Comparison of ENCODE assay signal across 19 cellular contexts in the genomic region with DNA sequence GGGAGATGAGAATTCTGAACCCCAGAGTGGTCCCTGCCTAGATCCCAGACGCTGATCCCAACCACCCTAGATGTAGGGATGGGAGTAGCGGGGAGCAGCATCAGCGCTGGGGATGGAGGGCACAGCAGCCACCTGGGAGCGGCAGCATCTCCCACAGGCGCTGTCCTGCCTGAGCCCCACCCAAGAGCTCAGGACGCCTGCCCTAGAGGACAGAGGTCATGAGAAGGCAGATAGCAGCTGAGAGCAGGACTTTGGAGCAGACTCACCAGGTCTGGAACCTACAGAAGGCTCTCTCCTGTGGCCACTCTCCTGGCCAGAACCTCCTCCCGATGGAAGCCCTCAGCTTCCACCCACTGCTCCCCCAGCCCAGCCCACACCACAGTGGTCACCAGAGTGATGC. TPM values are rescaled to one million over a fixed set of nuclear protein-coding genes. Genes with fewer than 3 reads are reported as not detected.
DNase-seq lines count a peak whose midpoint lies in the region; ATAC-seq and TF ChIP-seq lines count a peak whose summit lies in the region.
"Had no signal": no experiment of that assay in that cellular context is flagged by ENCODE, and none has a peak within 500 bp of the region (broad histone marks: within the 10 kb centered on the region; RNA-seq: fewer than 3 reads in every experiment).

No MANE protein-coding gene starts in this region.

- H3K4me1 ChIP-seq in Caco-2 = peaks cover 59% of the 10 kb centered on the region
- peaks cover 17 to 80% of the 10 kb centered on the region in 2 donors for H3K4me1 ChIP-seq in left lung
- peaks cover 0 to 100% (median 97%) of the 10 kb centered on the region in 4 donors for H3K4me1 ChIP-seq in sigmoid colon

- H3K9me3 Mint-ChIP-seq in Caco-2 (ENCODE audit: unreplicated experiment) = no peaks in the 10 kb centered on the region
- H3K9me3 Mint-ChIP-seq: activated T-cell treated with anti-CD3 and anti-CD28 coated beads, Interleukin-2, amount 50 U/mL, for 72 hours; natural killer cell; stimulated activated naive B cell treated with anti-CD40 and anti-IgM and Interleukin-4, amounts not matched to agents 10 μg/mL and 1 μg/mL and 100 μg/mL, for 72 hours had no signal

- TF ChIP-seq EP300 in sigmoid colon (IDR thresholded peaks at IDR 0.05) = no peak

- H3K27ac ChIP-seq in left lung (peak overlapping the region; percentile 65 to 69), sigmoid colon (peak overlapping the region; percentile 72 to 97 (median 90))
- H3K27ac ChIP-seq: vagina, WERI-Rb-1 had no signal

- no peaks in the 10 kb centered on the region for H3K27me3 ChIP-seq in Caco-2 (replicated peaks; ENCODE audit: control insufficient read depth, insufficient read depth, low read length)
- peaks cover 0 to under 1% of the 10 kb centered on the region in 2 donors for H3K27me3 ChIP-seq in left lung
- H3K27me3 ChIP-seq in sigmoid colon = no peaks in the 10 kb centered on the region
- H3K27me3 ChIP-seq: vagina had no signal

- WGBS in sigmoid colon, 2 donors = 42 to 82% methylated on average over 7 of the region's 7 CpGs

- H3K4me1 Mint-ChIP-seq in Caco-2 (ENCODE audit: low read depth, unreplicated experiment) (peaks cover 65% of the 10 kb centered on the region), T-helper 17 cell (peaks cover 37% of the 10 kb centered on the region)

- H3K36me3 ChIP-seq in Caco-2 (ENCODE audit: control insufficient read depth, insufficient read depth, low read length) (no peaks in the 10 kb centered on the region), left lung (no peaks in the 10 kb centered on the region), sigmoid colon (no peaks in the 10 kb centered on the region)
- H3K36me3 ChIP-seq: vagina had no signal

- CTCF ChIA-PET in Caco-2 (lab: Charles Lee) = interaction anchor here (0.7 kb wide), 1 partner anchor 23 kb away, joined by 3 read pairs; no protein-coding TSS in a partner anchor

- H3K4me3 ChIP-seq in Caco-2 (ENCODE audit: low read depth, low read length) = no peak overlapping the region
- no peak overlapping the region for H3K4me3 ChIP-seq in left lung
- H3K4me3 ChIP-seq in sigmoid colon = no peak overlapping the region
- H3K4me3 ChIP-seq: vagina had no signal

- H3K36me3 Mint-ChIP-seq in Caco-2 (ENCODE audit: insufficient read depth, unreplicated experiment) (peaks cover 7% of the 10 kb centered on the region), T-helper 17 cell (ENCODE audit: low read depth) (no peaks in the 10 kb centered on the region)
- H3K36me3 Mint-ChIP-seq: activated naive CD8-positive, alpha-beta T cell; natural killer cell; stimulated activated naive B cell treated with anti-CD40 and anti-IgM and Interleukin-4, amounts not matched to agents 10 μg/mL and 1 μg/mL and 100 μg/mL, for 72 hours had no signal

- peak overlapping the region; percentile 85 for H3K27ac Mint-ChIP-seq in Caco-2 (ENCODE audit: unreplicated experiment)
- H3K27ac Mint-ChIP-seq in T-helper 17 cell = peak overlapping the region; percentile 89
- H3K27ac Mint-ChIP-seq: activated CD8-positive, alpha-beta T cell treated with anti-CD3 and anti-CD28 coated beads, Interleukin-2, amount 10 ng/mL, durations not matched to agents 7 days and 5 days; activated naive CD8-positive, alpha-beta T cell; activated T-cell treated with anti-CD3 and anti-CD28 coated beads, Interleukin-2, amount 50 U/mL, for 72 hours; stimulated activated naive B cell treated with anti-CD40 and anti-IgM and Interleukin-4, amounts not matched to agents 10 μg/mL and 1 μg/mL and 100 μg/mL, for 72 hours had no signal

- H3K9me3 ChIP-seq in Caco-2 (no peaks in the 10 kb centered on the region), T-helper 17 cell (ENCODE audit: control insufficient read depth, low read length, poor library complexity, severe bottlenecking) (no peaks in the 10 kb centered on the region), left lung (no peaks in the 10 kb centered on the region), sigmoid colon (no peaks in the 10 kb centered on the region)
- H3K9me3 ChIP-seq: vagina had no signal

- TF ChIP-seq POLR2A in sigmoid colon (IDR thresholded peaks at IDR 0.05) = no peak

- in situ Hi-C loops in GM13976 (cut with MboI; ENCODE audit: low sequenced_read_pairs, unreplicated experiment) = no loop called here

- H3K4me3 Mint-ChIP-seq in Caco-2 (ENCODE audit: unreplicated experiment) (no peak overlapping the region), T-helper 17 cell (no peak overlapping the region)
- H3K4me3 Mint-ChIP-seq: activated CD8-positive, alpha-beta T cell treated with anti-CD3 and anti-CD28 coated beads, Interleukin-2, amount 10 ng/mL, durations not matched to agents 7 days and 5 days; activated naive CD8-positive, alpha-beta T cell; activated T-cell treated with anti-CD3 and anti-CD28 coated beads, Interleukin-2, amount 50 U/mL, for 72 hours; natural killer cell; stimulated activated naive B cell treated with anti-CD40 and anti-IgM and Interleukin-4, amounts not matched to agents 10 μg/mL and 1 μg/mL and 100 μg/mL, for 72 hours had no signal

- POLR2A ChIA-PET in Caco-2 (lab: Charles Lee) = no interaction called here

- ATAC-seq in T-helper 17 cell (no peak), left lung (no peak), GM18870 (IDR thresholded peaks at IDR 0.05; ENCODE audit: unreplicated experiment) (no peak)
- ATAC-seq: activated CD8-positive, alpha-beta T cell treated with anti-CD3 and anti-CD28 coated beads, Interleukin-2, amount 10 ng/mL, durations not matched to agents 7 days and 5 days; activated T-cell treated with anti-CD3 and anti-CD28 coated beads, Interleukin-2, amount 50 U/mL, for 72 hours; natural killer cell; stimulated activated naive B cell treated with anti-CD40 and anti-IgM and Interleukin-4, amounts not matched to agents 10 μg/mL and 1 μg/mL and 100 μg/mL, for 72 hours had no signal

- peak in 1 of 2 experiments; percentile 30 for DNase-seq in Caco-2
- DNase-seq in T-helper 17 cell = no peak
- DNase-seq in left lung = no peak
- no peak for DNase-seq in sigmoid colon
- no peak for DNase-seq in DMS53 treated with DMSO at 0.1 percent for 48 hours (lab: John Stamatoyannopoulos, UW; ENCODE audit: unreplicated experiment)
- no peak for DNase-seq in NCI-H2107 treated with DMSO at 0.1 percent for 48 hours (lab: John Stamatoyannopoulos, UW; ENCODE audit: unreplicated experiment)
- DNase-seq in GM13976 (ENCODE audit: low spot score) = no peak
- DNase-seq: activated CD8-positive, alpha-beta T cell treated with anti-CD3 and anti-CD28 coated beads, Interleukin-2, amount 10 ng/mL, durations not matched to agents 7 days and 5 days; activated T-cell treated with anti-CD3 and anti-CD28 coated beads, Interleukin-2, amount 50 U/mL, for 72 hours; natural killer cell; NCI-H146; NCI-H446; stimulated activated naive B cell treated with anti-CD40 and anti-IgM and Interleukin-4, amounts not matched to agents 10 μg/mL and 1 μg/mL and 100 μg/mL, for 72 hours; WERI-Rb-1 had no signal

- BruUV-seq in Caco-2 (replicated peaks; lab: Mats Ljungman, UMichigan) = no TSS peak

- H3K27me3 Mint-ChIP-seq in Caco-2 (ENCODE audit: insufficient read depth, unreplicated experiment) (no peaks in the 10 kb centered on the region), T-helper 17 cell (no peaks in the 10 kb centered on the region)
- H3K27me3 Mint-ChIP-seq: activated naive CD8-positive, alpha-beta T cell; progenitor cell of endocrine pancreas had no signal

- TF ChIP-seq CTCF in Caco-2 (IDR thresholded peaks at IDR 0.05; ENCODE audit: insufficient read depth in 1 of 2, low read depth in 1 of 2, low read length in 1 of 2, severe bottlenecking in 1 of 2, unreplicated experiment in 1 of 2) = no peak
- TF ChIP-seq CTCF in left lung (IDR thresholded peaks at IDR 0.05) = no peak
- TF ChIP-seq CTCF in sigmoid colon (IDR thresholded peaks at IDR 0.05) = no peak
- TF ChIP-seq CTCF in GM13976 (IDR thresholded peaks at IDR 0.05; ENCODE audit: borderline replicate concordance, control extremely low read depth, extremely low read depth, insufficient read depth, missing control alignments) = no peak

- intact Hi-C loops in Caco-2 (cut with micrococcal nuclease; ENCODE audit: unreplicated experiment) = loop anchor here (1.0 kb wide), 1 partner anchor 16 kb away; no protein-coding TSS in a partner anchor
- intact Hi-C loops in left lung (cut with DNase I) = no loop called here
- intact Hi-C loops in sigmoid colon (cut with DNase I) = no loop called here

RNA-seq across cellular contexts. Expression of a gene that starts 7.2 kb away (rescaled TPM):
- total RNA-seq in Caco-2 (2022) (69.1 and 76.2 TPM in 2 replicates), T-helper 17 cell (1 to 10 TPM; 8.3 to 9.3 TPM), left lung (10 to 100 TPM; 16.4 to 19.0 TPM), sigmoid colon (10 to 100 TPM; 11.4 to 31.9 (median 23.9) TPM)
- 10 to 100 TPM; 12.6 to 79.0 (median 49.9) TPM for polyA plus RNA-seq in sigmoid colon

RNA-seq across cellular contexts. Expression of a gene that starts 48.2 kb away (rescaled TPM):
- total RNA-seq in Caco-2 (2022) (2.1 and 2.9 TPM in 2 replicates), T-helper 17 cell (under 1 TPM; 0.12 to 0.21 TPM), left lung (1 to 10 TPM; 2.5 to 2.9 TPM), sigmoid colon (10 to 100 TPM in 1 of 4 donors, 1 to 10 TPM in 3; 3.6 to 10.8 (median 7.0) TPM)
- polyA plus RNA-seq in sigmoid colon = under 1 TPM in 1 of 3 donors, not detected in 2; 0.80 TPM
- total RNA-seq: activated CD8-positive, alpha-beta T cell treated with anti-CD3 and anti-CD28 coated beads, Interleukin-2, amount 10 ng/mL, durations not matched to agents 7 days and 5 days; HT1080; natural killer cell had no signal
